In the genomic region with DNA sequence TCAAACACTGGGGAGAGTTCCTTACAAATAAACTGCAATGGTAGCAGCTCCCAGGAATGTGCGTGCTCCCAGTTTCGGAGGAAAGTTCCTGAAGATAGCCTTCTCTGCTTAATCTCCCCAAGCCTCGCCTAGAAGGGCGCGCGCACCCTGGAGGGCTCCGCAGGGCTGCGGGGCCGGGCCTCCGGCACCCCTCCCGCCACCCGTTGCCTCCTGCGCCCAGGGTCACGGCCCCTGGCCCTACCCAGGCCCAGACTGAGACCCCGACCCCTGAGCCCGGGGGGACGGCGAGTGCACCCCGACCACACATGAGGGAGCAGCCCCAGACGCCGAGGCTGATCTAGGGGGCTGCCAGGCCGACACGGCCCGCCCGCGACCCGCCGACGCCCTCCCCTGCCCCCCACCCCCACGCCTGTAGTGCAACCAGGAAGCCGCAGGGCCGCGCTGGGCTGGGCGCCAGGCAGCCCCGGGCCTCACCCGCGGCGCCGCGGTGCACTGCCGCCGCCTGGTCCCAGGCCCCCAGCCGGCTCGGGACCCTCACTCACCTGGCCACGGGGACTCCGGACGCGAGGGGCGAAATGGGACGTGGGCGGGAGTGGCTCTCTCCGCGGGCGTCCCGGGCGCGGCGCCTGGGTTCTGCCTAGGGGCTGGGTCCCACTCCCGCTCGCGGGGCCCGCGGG, we compare ENCODE assay signal across 8 cellular contexts. TPM values are rescaled to one million over a fixed set of nuclear protein-coding genes. Genes with fewer than 3 reads are reported as not detected.
DNase-seq lines count a peak whose midpoint lies in the region; ATAC-seq and TF ChIP-seq lines count a peak whose summit lies in the region.

No MANE protein-coding gene starts in this region.

- peak in 7 of 10 experiments; percentile 27 to 50 (median 33) for DNase-seq in CD4-positive, alpha-beta T cell
- DNase-seq in epithelial cell of proximal tubule (ENCODE audit: low read depth): no peak
- DNase-seq in naive thymus-derived CD4-positive, alpha-beta T cell: peak in 4 of 9 donors; percentile 37 to 65 (median 52)
- DNase-seq in inferior parietal cortex (ENCODE audit: extremely low spot score): no peak
- no peak for DNase-seq in COR-L47 (lab: John Stamatoyannopoulos, UW)

- H3K9me3 Mint-ChIP-seq in CD4-positive, alpha-beta T cell: no peaks in the 10 kb centered on the region
- no peaks in the 10 kb centered on the region for H3K9me3 Mint-ChIP-seq in naive thymus-derived CD4-positive, alpha-beta T cell

- H3K27me3 Mint-ChIP-seq in CD4-positive, alpha-beta T cell: no peaks in the 10 kb centered on the region
- H3K27me3 Mint-ChIP-seq in naive thymus-derived CD4-positive, alpha-beta T cell: no peaks in the 10 kb centered on the region

- H3K27me3 ChIP-seq in CD4-positive, alpha-beta T cell (ENCODE audit: control insufficient read depth, insufficient read depth, low read length): no peaks in the 10 kb centered on the region
- no peaks in the 10 kb centered on the region for H3K27me3 ChIP-seq in naive thymus-derived CD4-positive, alpha-beta T cell (ENCODE audit: control insufficient read depth in 2 of 2, insufficient read depth in 2 of 2, low read length in 2 of 2)

- TF ChIP-seq CTCF in CD4-positive, alpha-beta T cell (IDR thresholded peaks at IDR 0.05): no peak
- TF ChIP-seq CTCF in WI38 (IDR thresholded peaks at IDR 0.05; ENCODE audit: low read depth, low read length): no peak
- TF ChIP-seq CTCF in epithelial cell of proximal tubule (conservative IDR thresholded peaks at IDR 0.05; ENCODE audit: low read depth, low read length): no peak

- H3K36me3 Mint-ChIP-seq in CD4-positive, alpha-beta T cell (ENCODE audit: low read depth): peaks cover 27% of the 10 kb centered on the region
- H3K36me3 Mint-ChIP-seq in naive thymus-derived CD4-positive, alpha-beta T cell: peaks cover 5 to 15% (median 7%) of the 10 kb centered on the region in 5 donors

- peak overlapping the region; percentile 72 for H3K27ac ChIP-seq in CD4-positive, alpha-beta T cell (ENCODE audit: low read depth, low read length)
- H3K27ac ChIP-seq in naive thymus-derived CD4-positive, alpha-beta T cell (ENCODE audit: low read depth, low read length): peak overlapping the region; percentile 94

- peak; percentile 40 for ATAC-seq in CD4-positive, alpha-beta T cell (ENCODE audit: poor library complexity)
- ATAC-seq in GM19452 (IDR thresholded peaks at IDR 0.05; ENCODE audit: unreplicated experiment): peak; percentile 38
- peak; percentile 32 for ATAC-seq in HG03457 (IDR thresholded peaks at IDR 0.05; ENCODE audit: unreplicated experiment)
- ATAC-seq in naive thymus-derived CD4-positive, alpha-beta T cell: peak; percentile 63

- no peaks in the 10 kb centered on the region for H3K9me3 ChIP-seq in CD4-positive, alpha-beta T cell (ENCODE audit: control insufficient read depth, low read length)
- no peaks in the 10 kb centered on the region for H3K9me3 ChIP-seq in naive thymus-derived CD4-positive, alpha-beta T cell (ENCODE audit: control insufficient read depth in 2 of 3, low read length in 3 of 3)

- H3K4me3 Mint-ChIP-seq in CD4-positive, alpha-beta T cell: peak overlapping the region; percentile 90
- peak overlapping the region; percentile 83 to 93 (median 88) for H3K4me3 Mint-ChIP-seq in naive thymus-derived CD4-positive, alpha-beta T cell

- H3K27ac Mint-ChIP-seq in CD4-positive, alpha-beta T cell: peak overlapping the region; percentile 85
- peak overlapping the region; percentile 83 to 97 (median 89) for H3K27ac Mint-ChIP-seq in naive thymus-derived CD4-positive, alpha-beta T cell

- CTCF ChIA-PET in CD4-positive, alpha-beta T cell (lab: Charles Lee): interaction anchor here (1.0 to 2.4 kb wide), 5 partner anchors 10 to 61 kb away, joined by 3 to 14 read pairs (median 3); no protein-coding TSS in a partner anchor
- CTCF ChIA-PET in naive thymus-derived CD4-positive, alpha-beta T cell (lab: Charles Lee): interaction anchor here (1.0 to 4.2 kb wide), 10 partner anchors 10 to 61 kb away, joined by 3 to 39 read pairs (median 6); no protein-coding TSS in a partner anchor

- peaks cover 62% of the 10 kb centered on the region for H3K4me1 Mint-ChIP-seq in CD4-positive, alpha-beta T cell (ENCODE audit: low read depth)
- peaks cover 48 to 76% (median 55%) of the 10 kb centered on the region in 7 donors for H3K4me1 Mint-ChIP-seq in naive thymus-derived CD4-positive, alpha-beta T cell

- intact Hi-C loops in CD4-positive, alpha-beta T cell (cut with DNase I, micrococcal nuclease): loop anchor here (1.0 to 10.0 kb wide), 8 partner anchors 9 to 760 kb away; partner anchors contain the start of genes TMEM254 (in 1 of the 2) and ZCCHC24 (in 1 of the 2)
- intact Hi-C loops in naive thymus-derived CD4-positive, alpha-beta T cell (cut with micrococcal nuclease): loop anchor here (1.0 to 10.0 kb wide), 14 partner anchors 9 to 963 kb away; partner anchors contain the start of genes PPIF (in 2 of the 2), ZCCHC24 (in 2 of the 2), NUTM2E (in 1 of the 2) and TSPAN14 (in 1 of the 2)

- peaks cover 0 to 11% (median 4%) of the 10 kb centered on the region in 3 experiments for H3K36me3 ChIP-seq in naive thymus-derived CD4-positive, alpha-beta T cell (ENCODE audit: control insufficient read depth in 2 of 3, insufficient read depth in 3 of 3, low read length in 3 of 3)

- H3K4me3 ChIP-seq in WI38 (ENCODE audit: low read depth, low read length) (peak overlapping the region; percentile 88), epithelial cell of proximal tubule (ENCODE audit: low read depth, low read length) (peak overlapping the region; percentile 80)
- peak overlapping the region; percentile 90 for H3K4me3 ChIP-seq in naive thymus-derived CD4-positive, alpha-beta T cell (ENCODE audit: low read length)

- POLR2A ChIA-PET in CD4-positive, alpha-beta T cell (lab: Charles Lee): interaction anchor here (0.7 to 6.5 kb wide), 12 partner anchors 11 to 174 kb away, joined by 3 to 218 read pairs (median 5); partner anchors contain the start of gene TMEM254
- POLR2A ChIA-PET in naive thymus-derived CD4-positive, alpha-beta T cell (lab: Charles Lee): interaction anchor here (0.6 to 11.2 kb wide), 13 partner anchors 8 to 126 kb away, joined by 3 to 223 read pairs (median 5); partner anchors contain the start of gene TMEM254

- H3K4me1 ChIP-seq in naive thymus-derived CD4-positive, alpha-beta T cell (ENCODE audit: control insufficient read depth in 2 of 2, insufficient read depth in 2 of 2, low read length in 2 of 2): peaks cover 36 to 44% of the 10 kb centered on the region in 2 donors

RNA-seq across cellular contexts. Expression of gene ANXA11, which starts 0.4 kb away (rescaled TPM):
- 100 to 1,000 TPM; 153 to 159 TPM for total RNA-seq in CD4-positive, alpha-beta T cell
- total RNA-seq in epithelial cell of proximal tubule: 148 and 153 TPM in 2 replicates
- 100 to 1,000 TPM; 189 to 247 (median 231) TPM for total RNA-seq in naive thymus-derived CD4-positive, alpha-beta T cell
- polyA plus RNA-seq in naive thymus-derived CD4-positive, alpha-beta T cell: 100 to 1,000 TPM; 212 to 278 TPM

Comparison
In these comparisons a context has a peak if more than half of its experiments do, and no peak if none do; other contexts are left out.
1. DNase-seq: peak in CD4-positive, alpha-beta T cell (7 of 10); none in epithelial cell of proximal tubule (single experiment), inferior parietal cortex (single experiment) and COR-L47 (single experiment).
2. Peak in every context shown above with its lines, with median percentiles within 50 percentile points of each other: ATAC-seq and H3K4me3 ChIP-seq.